In genomic region chr9:73133042-73133651, GRCh38 we compare ENCODE assay signal across 8 cellular contexts. TPM values are rescaled to one million over a fixed set of nuclear protein-coding genes. Genes with fewer than 3 reads are reported as not detected.
DNase-seq lines count a peak whose midpoint lies in the region; ATAC-seq, FAIRE-seq and TF ChIP-seq lines count a peak whose summit lies in the region.

No MANE protein-coding gene starts in this region.

- ATAC-seq in GM12878 (peak; percentile 45; the same call in 2 of the 3 replicates), naive B cell (ENCODE audit: low read depth in 2 of 2) (no peak), HG02588 (IDR thresholded peaks at IDR 0.05; ENCODE audit: unreplicated experiment) (no peak), GM19455 (IDR thresholded peaks at IDR 0.05; ENCODE audit: unreplicated experiment) (no peak)

- in situ Hi-C loops in GM12878 (cut with MboI) = no loop called here

- H3K79me2 ChIP-seq in GM12878 (ENCODE audit: control insufficient read depth, insufficient read depth, low read length) = no peaks in the 10 kb centered on the region

- no peaks in the 10 kb centered on the region for H3K9me3 Mint-ChIP-seq in naive B cell

- TF ChIP-seq CTCF in GM12878 (IDR thresholded peaks at IDR 0.05 in 2 of 3, conservative IDR thresholded peaks at IDR 0.05 in 1 of 3; ENCODE audit: control insufficient read depth in 2 of 3, extremely low read depth in 1 of 3, insufficient read depth in 1 of 3, low read depth in 3 of 3, low read length in 3 of 3) = no peak

- TF ChIP-seq POLR2A in GM12878 (IDR thresholded peaks at IDR 0.05; ENCODE audit: low read depth, low read length) = no peak

- H3K4me1 ChIP-seq in GM12878 (ENCODE audit: control insufficient read depth, insufficient read depth, low read length) = peaks cover 3% of the 10 kb centered on the region; the same call in 1 of the 2 replicates

- no peaks in the 10 kb centered on the region for H3K36me3 Mint-ChIP-seq in naive B cell

- peak overlapping the region; percentile 58 for H3K4me3 ChIP-seq in Jurkat, Clone E6-1 (ENCODE audit: low read length)
- H3K4me3 ChIP-seq in GM12878 = no peak overlapping the region

- RAD21 ChIA-PET in GM12878 (lab: Charles Lee; ENCODE audit: unreplicated experiment) = interaction anchor here (0.8 to 2.1 kb wide), 5 partner anchors 9 to 45 kb away, joined by 3 to 8 read pairs (median 4); no protein-coding TSS in a partner anchor

- FAIRE-seq in GM12878 (lab: Jason Lieb, UNC) = no peak

- CTCF ChIA-PET in GM12878 (lab: Yijun Ruan, JAX) = interaction anchor here (1.0 to 3.9 kb wide), 6 partner anchors 12 to 51 kb away, joined by 3 to 18 read pairs (median 4); no protein-coding TSS in a partner anchor

- intact Hi-C loops in GM12878 (cut with micrococcal nuclease; ENCODE audit: unreplicated experiment) = no loop called here

- no peak for TF ChIP-seq EP300 in GM12878 (IDR thresholded peaks at IDR 0.05; ENCODE audit: borderline replicate concordance in 1 of 2, control insufficient read depth in 1 of 2, low read depth in 2 of 2, low read length in 2 of 2)

- BruUV-seq in GM12878 (replicated peaks; lab: Mats Ljungman, UMichigan) = no TSS peak

- no peaks in the 10 kb centered on the region for H4K20me1 ChIP-seq in GM12878 (ENCODE audit: control insufficient read depth, insufficient read depth)

- TF ChIP-seq RAD21 in GM12878 (IDR thresholded peaks at IDR 0.05; ENCODE audit: insufficient read depth, low read depth, low read length) = no peak

- POLR2A ChIA-PET in GM12878 (lab: Charles Lee) = interaction anchor here (0.6 to 2.0 kb wide), 7 partner anchors 14 to 1448 kb away, joined by 3 to 8 read pairs (median 4); no protein-coding TSS in a partner anchor

- WGBS in GM12878 (ENCODE audit: insufficient coverage, insufficient replicate concordance, low lambda C conversion rate, missing lambda C conversion rate) = 45% methylated on average over 1 of the region's 3 CpGs

- H3K9me3 ChIP-seq in GM12878 (replicated peaks; ENCODE audit: control insufficient read depth, insufficient read depth, low read length) = no peaks in the 10 kb centered on the region; the same call in 2 of the 3 replicates

- no peaks in the 10 kb centered on the region for H3K36me3 ChIP-seq in GM12878 (ENCODE audit: control insufficient read depth in 2 of 2, insufficient read depth in 2 of 2, low read length in 1 of 2)

- H3K27me3 ChIP-seq in GM12878 (replicated peaks in 1 of 2; ENCODE audit: control insufficient read depth in 2 of 2, insufficient read depth in 2 of 2, low read length in 1 of 2) = no peaks in the 10 kb centered on the region

- peaks cover 0 to 9% (median 8%) of the 10 kb centered on the region in 3 donors for H3K4me1 Mint-ChIP-seq in naive B cell

- peak overlapping the region; percentile 82; the same call in 1 of the 2 replicates for H3K27ac ChIP-seq in GM12878 (ENCODE audit: control insufficient read depth, insufficient read depth)

- peak overlapping the region in 2 of 6 donors; percentile 87 to 96 for H3K27ac Mint-ChIP-seq in naive B cell

- no peaks in the 10 kb centered on the region for H3K27me3 Mint-ChIP-seq in naive B cell

- H2AFZ ChIP-seq in GM12878 (ENCODE audit: control insufficient read depth, low read depth, low read length) = peak overlapping the region; percentile 94; the same call in 1 of the 2 replicates

- H3K4me3 Mint-ChIP-seq in naive B cell = peak overlapping the region in 7 of 8 donors; percentile 65 to 97 (median 91)

- peak; percentile 36 for DNase-seq in CD1c-positive myeloid dendritic cell (ENCODE audit: extremely low spot score)
- no peak for DNase-seq in Jurkat, Clone E6-1 (ENCODE audit: low read depth, low spot score)
- DNase-seq in GM12878 (ENCODE audit: low read depth, low spot score) = no peak
- no peak for DNase-seq in naive B cell
- no peak for DNase-seq in NCI-H526 treated with DMSO at 0.1 percent for 48 hours (lab: John Stamatoyannopoulos, UW)
- no peak for DNase-seq in nucleus accumbens (lab: John Stamatoyannopoulos, UW)

- SMC1A ChIA-PET in GM12878 (lab: Charles Lee; ENCODE audit: uncharacterized antibody, unreplicated experiment) = interaction anchor here (0.7 to 3.5 kb wide), 9 partner anchors 11 to 48 kb away, joined by 3 to 17 read pairs (median 10); partner anchors contain the start of gene ANXA1

- H3K9ac ChIP-seq in GM12878 (ENCODE audit: control insufficient read depth, insufficient read depth, low read length) = no peak overlapping the region

- peak overlapping the region; percentile 90; the same call in 1 of the 2 replicates for H3K4me2 ChIP-seq in GM12878 (ENCODE audit: control insufficient read depth, insufficient read depth)

TF ChIP-seq in GM12878, 131 proteins besides CTCF, POLR2A, EP300 and RAD21:
- TF ChIP-seq MYB (IDR thresholded peaks at IDR 0.05; ENCODE audit: borderline replicate concordance, low read depth, low read length) = no peak
- TF ChIP-seq RCOR1 (conservative IDR thresholded peaks at IDR 0.05; ENCODE audit: low read depth, low read length) = no peak
- TF ChIP-seq TCF3 (IDR thresholded peaks at IDR 0.05; ENCODE audit: borderline replicate concordance, insufficient read depth, low read depth, low read length) = no peak
- TF ChIP-seq, protein P1, sequence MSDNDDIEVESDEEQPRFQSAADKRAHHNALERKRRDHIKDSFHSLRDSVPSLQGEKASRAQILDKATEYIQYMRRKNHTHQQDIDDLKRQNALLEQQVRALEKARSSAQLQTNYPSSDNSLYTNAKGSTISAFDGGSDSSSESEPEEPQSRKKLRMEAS (IDR thresholded peaks at IDR 0.05; ENCODE audit: low read depth, low read length) = no peak
- no peak for TF ChIP-seq SRF (IDR thresholded peaks at IDR 0.05; ENCODE audit: low read depth in 2 of 2, low read length in 2 of 2)
- TF ChIP-seq WRNIP1 (IDR thresholded peaks at IDR 0.05; ENCODE audit: borderline replicate concordance, low read depth, low read length) = no peak
- TF ChIP-seq MLLT1 (IDR thresholded peaks at IDR 0.05) = no peak
- TF ChIP-seq CREM (IDR thresholded peaks at IDR 0.05; ENCODE audit: low read depth) = no peak

RNA-seq across cellular contexts. Expression of gene ANXA1, which starts 18.5 kb away (rescaled TPM):
- 11.2 TPM for polyA plus RNA-seq in Jurkat, Clone E6-1 (2012; ENCODE audit: insufficient read depth, insufficient read length)
- total RNA-seq in GM12878 (2013; cell fraction: nucleolus; rRNA removed) = 1.3 TPM in 1 of 2 replicates, not detected in the other
- 9.1 and 9.5 TPM in 2 replicates for total RNA-seq in GM12878 (2014; rRNA removed)
- total RNA-seq in GM12878 (2014; rRNA removed; fragmentation: Illumina TruSeq; extraction: Trizol) = 13.1 and 13.5 TPM in 2 replicates
- 8.2 and 9.3 TPM in 2 replicates for total RNA-seq in GM12878 (2021)
- polyA plus RNA-seq in GM12878 (2011; ENCODE audit: low read depth) = 1.00 TPM
- polyA plus RNA-seq in GM12878 (2011; rRNA removed) = 30.1 and 44.3 TPM in 2 replicates
- 12.9 and 13.3 TPM in 2 replicates for polyA plus RNA-seq in GM12878 (2011; cell fraction: cytosol; rRNA removed)
- 12.5 and 14.3 TPM in 2 replicates for polyA plus RNA-seq in GM12878 (2011; cell fraction: nucleus; rRNA removed)
- polyA plus RNA-seq in GM12878 (2012) = 1.3 and 1.4 TPM in 2 replicates
- 14.4 and 20.0 TPM in 2 replicates for polyA plus RNA-seq in GM12878 (2014; fragmentation: Illumina TruSeq; extraction: Trizol)
- polyA plus RNA-seq in GM12878 (2014; fragmentation: Nextera tagmentation; extraction: Ambion mirVana) = 10 to 100 TPM; 20.2 to 20.4 TPM
- 8.2 and 10.7 TPM in 2 replicates for polyA plus RNA-seq in GM12878 (2014; rRNA removed)
- polyA plus RNA-seq in GM12878 (2016; fragmentation: Nextera tagmentation; extraction: Ambion mirVana) = 10 to 100 TPM in 1 of 2 experiments, 1 to 10 TPM in 1; 6.6 to 12.0 TPM
- polyA minus RNA-seq in GM12878 (2011; rRNA and poly(A)+ RNA removed) = 12.2 and 12.7 TPM in 2 replicates
- 6.4 and 9.3 TPM in 2 replicates for polyA minus RNA-seq in GM12878 (2011; cell fraction: cytosol; rRNA and poly(A)+ RNA removed)
- polyA minus RNA-seq in GM12878 (2011; cell fraction: nucleus; rRNA and poly(A)+ RNA removed) = 5.4 and 9.2 TPM in 2 replicates
- polyA plus RNA-seq in naive B cell (ENCODE audit: low read depth in 6 of 6) = 1 to 10 TPM in 5 of 6 donors, under 1 TPM in 1; 0.50 to 5.1 (median 2.6) TPM
